ENCODE assay signal across 24 cellular contexts in genomic region chr20:10129749-10130148, GRCh38.
DNase-seq lines count a peak whose midpoint lies in the region; ATAC-seq, FAIRE-seq and TF ChIP-seq lines count a peak whose summit lies in the region.
"Had no signal": no experiment of that assay in that cellular context is flagged by ENCODE, and none has a peak within 500 bp of the region (broad histone marks: within the 10 kb centered on the region; RNA-seq: fewer than 3 reads in every experiment).

No MANE protein-coding gene starts in this region.

- H3K27ac Mint-ChIP-seq in activated CD4-positive, alpha-beta memory T cell treated with anti-CD3 and anti-CD28 coated beads, Interleukin-2, amount 10 ng/mL, durations not matched to agents 7 days and 5 days: no peak overlapping the region
- H3K27ac Mint-ChIP-seq: CD4-positive, CD25-positive, alpha-beta regulatory T cell had no signal

- no peaks in the 10 kb centered on the region for H3K4me1 Mint-ChIP-seq in activated CD4-positive, alpha-beta memory T cell treated with anti-CD3 and anti-CD28 coated beads, Interleukin-2, amount 10 ng/mL, durations not matched to agents 7 days and 5 days
- H3K4me1 Mint-ChIP-seq: CD4-positive, CD25-positive, alpha-beta regulatory T cell had no signal

- H4K20me1 ChIP-seq in Karpas-422 (ENCODE audit: insufficient read depth, low read depth, low read length): no peaks in the 10 kb centered on the region
- no peaks in the 10 kb centered on the region for H4K20me1 ChIP-seq in smooth muscle cell (ENCODE audit: low read depth)
- no peaks in the 10 kb centered on the region for H4K20me1 ChIP-seq in HepG2 (ENCODE audit: insufficient read depth, low read length)
- H4K20me1 ChIP-seq: BLaER1 had no signal

- BruUV-seq in HepG2 (replicated peaks; lab: Mats Ljungman, UMichigan): no TSS peak

- TF ChIP-seq POLR2A in A549 (IDR thresholded peaks at IDR 0.05; ENCODE audit: low read length) (no peak), HepG2 (IDR thresholded peaks at IDR 0.05; ENCODE audit: insufficient read depth in 1 of 2, low read depth in 2 of 2, low read length in 2 of 2) (no peak)

- H3K9me3 Mint-ChIP-seq in activated CD4-positive, alpha-beta memory T cell treated with anti-CD3 and anti-CD28 coated beads, Interleukin-2, amount 10 ng/mL, durations not matched to agents 7 days and 5 days: peaks cover 7% of the 10 kb centered on the region

- TF ChIP-seq CTCF in A549 (IDR thresholded peaks at IDR 0.05) (no peak), parathyroid adenoma (IDR thresholded peaks at IDR 0.05) (no peak), smooth muscle cell (IDR thresholded peaks at IDR 0.05; ENCODE audit: borderline replicate concordance, insufficient read depth, poor library complexity, severe bottlenecking) (no peak), HepG2 (CRISPR knock-in tag; IDR thresholded peaks at IDR 0.05) (no peak)

- no peaks in the 10 kb centered on the region for H3K27me3 ChIP-seq in Karpas-422 (ENCODE audit: low read length)
- no peaks in the 10 kb centered on the region for H3K27me3 ChIP-seq in parathyroid adenoma (ENCODE audit: control insufficient read depth, insufficient read depth, low read length)
- H3K27me3 ChIP-seq in smooth muscle cell (ENCODE audit: low read depth): peaks cover 6% of the 10 kb centered on the region
- H3K27me3 ChIP-seq in HepG2 (ENCODE audit: control insufficient read depth in 1 of 2, insufficient read depth in 2 of 2, low read length in 2 of 2): 0 out of 5 replicates have a peak, but pooled peaks cover 0 to 12% of the 10 kb centered on the region in 2 experiments
- H3K27me3 ChIP-seq: BLaER1 had no signal

- no peaks in the 10 kb centered on the region for H3K36me3 ChIP-seq in Karpas-422 (ENCODE audit: insufficient read depth, low read length)
- H3K36me3 ChIP-seq in parathyroid adenoma (ENCODE audit: control insufficient read depth, insufficient read depth, low read length): no peaks in the 10 kb centered on the region
- H3K36me3 ChIP-seq in smooth muscle cell (ENCODE audit: low read depth): no peaks in the 10 kb centered on the region
- no peaks in the 10 kb centered on the region for H3K36me3 ChIP-seq in HepG2 (replicated peaks in 1 of 2; ENCODE audit: control insufficient read depth in 1 of 2, insufficient read depth in 2 of 2, low read length in 2 of 2)
- H3K36me3 ChIP-seq: BLaER1, SJSA1 had no signal

- H3K4me3 ChIP-seq in A549 (no peak overlapping the region), Karpas-422 (ENCODE audit: low read length) (no peak overlapping the region), parathyroid adenoma (ENCODE audit: low read depth, low read length) (no peak overlapping the region), smooth muscle cell (no peak overlapping the region), HepG2 (replicated peaks in 1 of 3; ENCODE audit: insufficient read depth in 1 of 3, low read depth in 2 of 3, low read length in 3 of 3) (no peak overlapping the region)
- H3K4me3 ChIP-seq: BLaER1, SJSA1 had no signal

- 73% methylated on average over 6 of the region's 6 CpGs for WGBS in A549 (ENCODE audit: missing lambda C conversion rate)
- 83% methylated on average over 6 of the region's 6 CpGs for WGBS in smooth muscle cell (ENCODE audit: low lambda C conversion rate)
- WGBS in HepG2 (ENCODE audit: low lambda C conversion rate): 9% methylated on average over 6 of the region's 6 CpGs

- H3K36me3 Mint-ChIP-seq in activated CD4-positive, alpha-beta memory T cell treated with anti-CD3 and anti-CD28 coated beads, Interleukin-2, amount 10 ng/mL, durations not matched to agents 7 days and 5 days (ENCODE audit: low read depth): no peaks in the 10 kb centered on the region
- H3K36me3 Mint-ChIP-seq: CD4-positive, CD25-positive, alpha-beta regulatory T cell had no signal

- no peak for ATAC-seq in A549
- no peak for ATAC-seq in HepG2
- ATAC-seq: PC-3, Right ventricle myocardium inferior had no signal

- no peaks in the 10 kb centered on the region for H3F3A ChIP-seq in smooth muscle cell (ENCODE audit: low read depth)

- in situ Hi-C loops in HepG2 (cut with HindIII; ENCODE audit: extremely low pct_ligation_motif_present, low pct_unique_long_range_greater_than_20kb): no loop called here

- CTCF ChIA-PET in A549 (lab: Yijun Ruan, JAX) (interaction anchor here (0.7 to 2.2 kb wide), 4 partner anchors 8 to 116 kb away, joined by 3 to 7 read pairs (median 3); no protein-coding TSS in a partner anchor), HepG2 (lab: Yijun Ruan, JAX; ENCODE audit: low intra/inter-chr PET ratio, low total read pairs) (no interaction called here)
- CTCF ChIA-PET in activated CD4-positive, alpha-beta memory T cell treated with anti-CD3 and anti-CD28 coated beads, Interleukin-2, amount 10 ng/mL, durations not matched to agents 7 days and 5 days (lab: Charles Lee): no interaction called here

- TF ChIP-seq RAD21 in A549 (conservative IDR thresholded peaks at IDR 0.05 in 1 of 2, IDR thresholded peaks at IDR 0.05 in 1 of 2) (no peak), HepG2 (CRISPR knock-in tag; IDR thresholded peaks at IDR 0.05) (no peak)

- H3K4me2 ChIP-seq in A549 (no peak overlapping the region), Karpas-422 (ENCODE audit: low read depth, low read length, poor library complexity, severe bottlenecking) (no peak overlapping the region), parathyroid adenoma (ENCODE audit: low read length) (no peak overlapping the region), smooth muscle cell (no peak overlapping the region), HepG2 (ENCODE audit: low read depth, low read length) (no peak overlapping the region)
- H3K4me2 ChIP-seq: BLaER1 had no signal

- H3K9me2 ChIP-seq in Karpas-422 (replicated peaks; ENCODE audit: insufficient read depth, low read length): no peaks in the 10 kb centered on the region

- H3K9me3 ChIP-seq in A549: peaks cover 19% of the 10 kb centered on the region
- no peaks in the 10 kb centered on the region for H3K9me3 ChIP-seq in Karpas-422 (ENCODE audit: low read length)
- no peaks in the 10 kb centered on the region for H3K9me3 ChIP-seq in parathyroid adenoma (ENCODE audit: control insufficient read depth, low read length)
- peaks cover 3% of the 10 kb centered on the region for H3K9me3 ChIP-seq in smooth muscle cell (replicated peaks; ENCODE audit: low read depth)
- H3K9me3 ChIP-seq in HepG2 (ENCODE audit: low read length): peaks cover 14% of the 10 kb centered on the region

- H3K79me2 ChIP-seq in Karpas-422 (ENCODE audit: low read length) (no peaks in the 10 kb centered on the region), parathyroid adenoma (no peaks in the 10 kb centered on the region), smooth muscle cell (ENCODE audit: low read depth) (no peaks in the 10 kb centered on the region), HepG2 (ENCODE audit: insufficient read depth, low read length) (no peaks in the 10 kb centered on the region)

- no peaks in the 10 kb centered on the region for H3K27me3 Mint-ChIP-seq in activated CD4-positive, alpha-beta memory T cell treated with anti-CD3 and anti-CD28 coated beads, Interleukin-2, amount 10 ng/mL, durations not matched to agents 7 days and 5 days

- H3K4me3 Mint-ChIP-seq in activated CD4-positive, alpha-beta memory T cell treated with anti-CD3 and anti-CD28 coated beads, Interleukin-2, amount 10 ng/mL, durations not matched to agents 7 days and 5 days: no peak overlapping the region

- TF ChIP-seq EP300 in A549 (IDR thresholded peaks at IDR 0.05) (no peak), HepG2 (IDR thresholded peaks at IDR 0.05; ENCODE audit: low read depth in 2 of 2, low read length in 2 of 2) (no peak), HepG2 (CRISPR knock-in tag; IDR thresholded peaks at IDR 0.05; ENCODE audit: borderline replicate concordance) (no peak)

- H3K27ac ChIP-seq in A549 (peak overlapping the region in 1 of 2 experiments; percentile 62; a peak in 3 of 6 replicates), Karpas-422 (ENCODE audit: low read length) (no peak overlapping the region), parathyroid adenoma (peak overlapping the region; percentile 99), smooth muscle cell (ENCODE audit: low read depth) (no peak overlapping the region), HepG2 (ENCODE audit: extremely low read length, insufficient read depth, low read length) (no peak overlapping the region)
- H3K27ac ChIP-seq: BLaER1, SJSA1 had no signal

- no peak for DNase-seq in A549 (ENCODE audit: low read depth in 1 of 2, low spot score in 1 of 2)
- DNase-seq in Karpas-422: peak; percentile 46
- peak; percentile 50 for DNase-seq in cerebellar cortex (ENCODE audit: low spot score)
- no peak for DNase-seq in smooth muscle cell (lab: John Stamatoyannopoulos, UW; ENCODE audit: unreplicated experiment)
- no peak for DNase-seq in stimulated activated CD4-positive, alpha-beta T cell treated with anti-CD3 and anti-CD28 coated beads, Interleukin-2, amount 100 ng/mL, for 48 hours
- DNase-seq in HepG2 (ENCODE audit: low spot score): no peak
- DNase-seq in activated CD4-positive, alpha-beta memory T cell treated with anti-CD3 and anti-CD28 coated beads, Interleukin-2, amount 10 ng/mL, durations not matched to agents 7 days and 5 days: no peak
- DNase-seq: CD4-positive, CD25-positive, alpha-beta regulatory T cell; DMS153; GOT3; HCEC 1CT; IMR-90; KG1; NCI-H1105 treated with DMSO at 0.1 percent for 48 hours; NCI-H146; NCI-H2029; NCI-H446; NCI-H526 treated with DMSO at 0.1 percent for 48 hours; PC-3 had no signal

- H2AFZ ChIP-seq in Karpas-422 (ENCODE audit: low read length) (no peak overlapping the region), parathyroid adenoma (peak overlapping the region; percentile 97), smooth muscle cell (ENCODE audit: low read depth) (no peak overlapping the region), HepG2 (ENCODE audit: low read length) (no peak overlapping the region)

- intact Hi-C loops in HepG2 (cut with micrococcal nuclease; ENCODE audit: unreplicated experiment): no loop called here

- POLR2A ChIA-PET in A549 (lab: Yijun Ruan, JAX) (no interaction called here), HepG2 (lab: Yijun Ruan, JAX) (no interaction called here)
- POLR2A ChIA-PET in activated CD4-positive, alpha-beta memory T cell treated with anti-CD3 and anti-CD28 coated beads, Interleukin-2, amount 10 ng/mL, durations not matched to agents 7 days and 5 days (lab: Charles Lee): no interaction called here

- H3K4me1 ChIP-seq in A549 (peaks cover 24% of the 10 kb centered on the region), Karpas-422 (ENCODE audit: low read length) (peaks cover 14% of the 10 kb centered on the region), parathyroid adenoma (peaks cover 61% of the 10 kb centered on the region), smooth muscle cell (ENCODE audit: low read depth) (peaks cover 3% of the 10 kb centered on the region), HepG2 (ENCODE audit: insufficient read depth, low read length) (no peaks in the 10 kb centered on the region)
- H3K4me1 ChIP-seq: BLaER1, SJSA1 had no signal

- peak; percentile 43 for FAIRE-seq in A549 (lab: Jason Lieb, UNC)
- FAIRE-seq in HepG2 (lab: Jason Lieb, UNC): no peak
- FAIRE-seq: G401.6 had no signal

- H3K9ac ChIP-seq in Karpas-422 (ENCODE audit: low read length) (no peak overlapping the region), parathyroid adenoma (no peak overlapping the region), smooth muscle cell (ENCODE audit: low read depth) (no peak overlapping the region), HepG2 (ENCODE audit: insufficient read depth, low read depth, low read length) (no peak overlapping the region)
- H3K9ac ChIP-seq: BLaER1 had no signal

TF ChIP-seq in HepG2, 621 proteins besides CTCF, POLR2A, EP300 and RAD21 (continues in another document):
- TF ChIP-seq ZBTB21 (CRISPR knock-in tag; IDR thresholded peaks at IDR 0.05): no peak

Comparison
In these comparisons a context has a peak if more than half of its experiments do, and no peak if none do; other contexts are left out.
1. DNase-seq: peak in Karpas-422 (single experiment) and cerebellar cortex (single experiment); none in A549 (0 of 2), smooth muscle cell (single experiment), stimulated activated CD4-positive, alpha-beta T cell treated with anti-CD3 and anti-CD28 coated beads, Interleukin-2, amount 100 ng/mL, for 48 hours (0 of 2), HepG2 (single experiment) and activated CD4-positive, alpha-beta memory T cell treated with anti-CD3 and anti-CD28 coated beads, Interleukin-2, amount 10 ng/mL, durations not matched to agents 7 days and 5 days (single experiment).